8 cellular contexts compared by ENCODE assay signal in genomic region chr6:45420909-45421699, GRCh38. TPM values are rescaled to one million over a fixed set of nuclear protein-coding genes. Genes with fewer than 3 reads are reported as not detected.
DNase-seq lines count a peak whose midpoint lies in the region; ATAC-seq, FAIRE-seq and TF ChIP-seq lines count a peak whose summit lies in the region.

No MANE protein-coding gene starts in this region.

- H3K4me3 ChIP-seq in esophagus muscularis mucosa (peak overlapping the region; percentile 58 to 73 (median 60)), trophoblast cell (ENCODE audit: low read depth, low read length) (peak overlapping the region; percentile 80)

- H3K9me3 ChIP-seq in ES-I3 (ENCODE audit: control insufficient read depth, insufficient read depth, low read length) (no peaks in the 10 kb centered on the region), esophagus muscularis mucosa (no peaks in the 10 kb centered on the region), trophoblast cell (ENCODE audit: insufficient read depth, low read depth, low read length) (no peaks in the 10 kb centered on the region)

- peaks cover 7 to 93% (median 46%) of the 10 kb centered on the region in 4 donors for H3K27me3 ChIP-seq in esophagus muscularis mucosa
- H3K27me3 ChIP-seq in trophoblast cell (ENCODE audit: insufficient read depth, low read length) = peaks cover 25% of the 10 kb centered on the region

- no peak for TF ChIP-seq POLR2A in esophagus muscularis mucosa (IDR thresholded peaks at IDR 0.05; ENCODE audit: low read depth)

- H3K4me1 ChIP-seq in ES-I3 (ENCODE audit: insufficient read depth, low read length) (peaks cover 3% of the 10 kb centered on the region; the same call in 1 of the 2 replicates), esophagus muscularis mucosa (peaks cover 29 to 48% (median 46%) of the 10 kb centered on the region in 4 donors), trophoblast cell (ENCODE audit: control insufficient read depth in 1 of 2, insufficient read depth in 2 of 2, low read length in 2 of 2) (peaks cover 11 to 17% of the 10 kb centered on the region in 2 experiments)

- H3K14ac ChIP-seq in trophoblast cell (ENCODE audit: low read length) = peak overlapping the region; percentile 17

- TF ChIP-seq CTCF in esophagus muscularis mucosa (IDR thresholded peaks at IDR 0.05) = no peak

- no peak for ATAC-seq in GM19035 (IDR thresholded peaks at IDR 0.05; ENCODE audit: unreplicated experiment)

- peak overlapping the region; percentile 2 for H4K8ac ChIP-seq in trophoblast cell (ENCODE audit: low read depth, low read length)

- no peak for FAIRE-seq in urothelium cell line (lab: Jason Lieb, UNC)

- peak overlapping the region; percentile 86 for H3K18ac ChIP-seq in trophoblast cell (ENCODE audit: low read length)

- H3K9ac ChIP-seq in ES-I3 (ENCODE audit: low read depth, low read length) (peak overlapping the region; percentile 79; the same call in 1 of the 2 replicates), trophoblast cell (ENCODE audit: low read length) (peak overlapping the region; percentile 24)

- no peak for TF ChIP-seq EP300 in esophagus muscularis mucosa (IDR thresholded peaks at IDR 0.05)

- H3K79me2 ChIP-seq in trophoblast cell (ENCODE audit: control insufficient read depth, insufficient read depth, low read length, poor library complexity) = peaks cover 5% of the 10 kb centered on the region

- peak overlapping the region; percentile 47 for H2BK120ac ChIP-seq in trophoblast cell (ENCODE audit: insufficient read depth, low read length, poor library complexity)

- H3K4ac ChIP-seq in trophoblast cell (ENCODE audit: low read depth, low read length) = peak overlapping the region; percentile 30

- H4K91ac ChIP-seq in trophoblast cell (ENCODE audit: low read depth, low read length) = peak overlapping the region; percentile 61

- no peak overlapping the region for H2BK5ac ChIP-seq in trophoblast cell (ENCODE audit: low read depth, low read length, poor library complexity)

- DNase-seq in OCI-M1 (lab: John Stamatoyannopoulos, UW) = peak; percentile 54
- DNase-seq in esophagus muscularis mucosa (ENCODE audit: extremely low spot score) = no peak
- no peak for DNase-seq in trophoblast cell
- no peak for DNase-seq in RPMI8226
- DNase-seq in urothelium cell line (ENCODE audit: low spot score) = no peak
- no peak for DNase-seq in inferior parietal cortex (ENCODE audit: extremely low spot score)

- peaks cover 21% of the 10 kb centered on the region for H3K79me1 ChIP-seq in trophoblast cell (ENCODE audit: low read length)

- peak overlapping the region; percentile 98 for H3K4me2 ChIP-seq in trophoblast cell (ENCODE audit: low read length)

- H4K12ac ChIP-seq in trophoblast cell (ENCODE audit: low read depth, low read length) = no peak overlapping the region

- no peak overlapping the region for H3K23ac ChIP-seq in trophoblast cell (ENCODE audit: low read length)

- 15% methylated on average over 18 of the region's 19 CpGs for WGBS in esophagus muscularis mucosa
- no CpG with 5 or more reads among the region's 19 CpGs for WGBS in trophoblast cell (ENCODE audit: extremely low coverage, insufficient coverage, insufficient read length)

- no peak overlapping the region for H3K27ac ChIP-seq in esophagus muscularis mucosa (replicated peaks in 1 of 4)
- H3K27ac ChIP-seq in trophoblast cell (ENCODE audit: low read depth, low read length) = peak overlapping the region; percentile 28

- H3K36me3 ChIP-seq in ES-I3 (ENCODE audit: insufficient read depth, low read length) (no peaks in the 10 kb centered on the region), esophagus muscularis mucosa (no peaks in the 10 kb centered on the region), trophoblast cell (ENCODE audit: control insufficient read depth in 1 of 2, insufficient read depth in 2 of 2, low read length in 2 of 2) (no peaks in the 10 kb centered on the region)

- no peak overlapping the region for H2AK5ac ChIP-seq in trophoblast cell (ENCODE audit: low read length)

- H2AFZ ChIP-seq in trophoblast cell (ENCODE audit: insufficient read depth, low read length, poor library complexity) = peak overlapping the region; percentile 50

- intact Hi-C loops in esophagus muscularis mucosa (cut with DNase I) = no loop called here

- H2BK12ac ChIP-seq in trophoblast cell (ENCODE audit: low read length) = peak overlapping the region; percentile 85

RNA-seq across cellular contexts. Expression of gene SUPT3H, which starts 43.4 kb away (rescaled TPM):
- 10 to 100 TPM in 2 of 4 donors, 1 to 10 TPM in 2; 5.1 to 13.3 (median 9.9) TPM for total RNA-seq in esophagus muscularis mucosa
- 16.5 and 16.8 TPM in 2 replicates for polyA plus RNA-seq in trophoblast cell (2013)
